ENCODE assay signal across 1 cellular context in the genomic region with DNA sequence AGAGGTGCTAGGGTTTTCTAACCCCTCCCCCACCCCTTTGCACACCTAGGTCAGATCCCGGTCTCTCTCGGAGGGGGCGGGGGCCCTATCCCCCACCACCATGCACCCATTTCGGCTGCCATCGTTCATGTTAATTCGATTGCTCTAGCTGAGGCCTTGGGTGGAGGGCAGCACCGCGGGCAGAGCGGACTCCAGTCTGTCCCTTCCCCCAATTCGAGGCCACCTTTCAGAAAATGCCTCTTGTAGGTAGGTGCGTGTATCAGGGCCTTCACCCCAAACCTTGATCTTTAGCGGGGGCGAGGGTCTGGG.
TF ChIP-seq lines count a peak whose summit lies in the region.

No MANE protein-coding gene starts in this region.

TF ChIP-seq in HepG2, 621 proteins besides CTCF, POLR2A, EP300 and RAD21:
- TF ChIP-seq, protein P1, sequence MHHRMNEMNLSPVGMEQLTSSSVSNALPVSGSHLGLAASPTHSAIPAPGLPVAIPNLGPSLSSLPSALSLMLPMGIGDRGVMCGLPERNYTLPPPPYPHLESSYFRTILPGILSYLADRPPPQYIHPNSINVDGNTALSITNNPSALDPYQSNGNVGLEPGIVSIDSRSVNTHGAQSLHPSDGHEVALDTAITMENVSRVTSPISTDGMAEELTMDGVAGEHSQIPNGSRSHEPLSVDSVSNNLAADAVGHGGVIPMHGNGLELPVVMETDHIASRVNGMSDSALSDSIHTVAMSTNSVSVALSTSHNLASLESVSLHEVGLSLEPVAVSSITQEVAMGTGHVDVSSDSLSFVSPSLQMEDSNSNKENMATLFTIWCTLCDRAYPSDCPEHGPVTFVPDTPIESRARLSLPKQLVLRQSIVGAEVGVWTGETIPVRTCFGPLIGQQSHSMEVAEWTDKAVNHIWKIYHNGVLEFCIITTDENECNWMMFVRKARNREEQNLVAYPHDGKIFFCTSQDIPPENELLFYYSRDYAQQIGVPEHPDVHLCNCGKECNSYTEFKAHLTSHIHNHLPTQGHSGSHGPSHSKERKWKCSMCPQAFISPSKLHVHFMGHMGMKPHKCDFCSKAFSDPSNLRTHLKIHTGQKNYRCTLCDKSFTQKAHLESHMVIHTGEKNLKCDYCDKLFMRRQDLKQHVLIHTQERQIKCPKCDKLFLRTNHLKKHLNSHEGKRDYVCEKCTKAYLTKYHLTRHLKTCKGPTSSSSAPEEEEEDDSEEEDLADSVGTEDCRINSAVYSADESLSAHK (CRISPR knock-in tag; IDR thresholded peaks at IDR 0.05; ENCODE audit: borderline replicate concordance), result no peak
- TF ChIP-seq, protein P2, sequence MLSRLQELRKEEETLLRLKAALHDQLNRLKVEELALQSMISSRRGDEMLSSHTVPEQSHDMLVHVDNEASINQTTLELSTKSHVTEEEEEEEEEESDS (CRISPR knock-in tag; IDR thresholded peaks at IDR 0.05; ENCODE audit: borderline replicate concordance), result no peak
- no peak for TF ChIP-seq EEA1 (CRISPR knock-in tag; IDR thresholded peaks at IDR 0.05; ENCODE audit: borderline replicate concordance)
- no peak for TF ChIP-seq SAP130 (CRISPR knock-in tag; IDR thresholded peaks at IDR 0.05; ENCODE audit: low read depth)
TF ChIP-seq in HepG2: peak in this region for 0.
